11 cellular contexts compared by ENCODE assay signal in the genomic region with DNA sequence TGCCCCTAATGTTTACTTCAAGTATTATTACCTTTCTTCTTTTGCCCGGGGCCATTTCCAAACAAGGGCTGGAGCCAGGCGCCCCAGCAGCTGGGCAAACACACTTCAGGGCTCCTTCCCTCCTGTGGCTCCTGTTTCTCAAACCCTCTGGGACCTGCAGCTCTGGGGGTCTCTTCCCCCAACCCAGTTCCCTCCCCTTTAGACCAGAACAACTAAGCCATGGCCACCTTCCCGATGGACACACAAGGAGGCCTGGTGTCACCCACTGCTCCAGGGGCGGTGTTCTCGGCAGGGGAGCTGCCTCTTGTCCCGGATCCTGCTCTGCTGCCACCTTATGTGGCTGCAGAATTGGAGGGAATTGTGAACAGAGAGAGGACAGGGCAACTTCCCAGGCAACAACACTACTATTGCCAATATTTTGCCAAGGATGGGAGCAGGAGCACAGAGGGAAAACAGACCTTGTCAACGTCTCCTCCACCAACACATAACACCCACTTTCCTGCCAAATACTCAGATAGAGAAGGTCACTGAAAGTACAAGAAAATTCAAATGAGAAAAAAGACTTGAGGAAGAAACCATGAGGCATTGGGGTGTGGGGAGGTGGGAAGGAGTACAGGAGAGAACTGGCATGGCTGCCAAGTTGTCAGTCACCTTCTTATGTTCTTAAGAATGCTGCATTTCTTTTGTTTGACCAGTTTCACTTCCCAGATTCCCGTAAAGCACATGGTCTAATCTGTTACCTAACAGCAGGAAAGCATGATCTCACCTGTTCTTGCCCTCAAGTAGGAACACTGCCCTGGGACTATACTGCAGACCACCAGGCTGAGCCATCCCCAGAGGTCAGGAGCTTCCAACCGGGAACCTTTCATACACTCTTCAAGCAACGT. TPM values are rescaled to one million over a fixed set of nuclear protein-coding genes. Genes with fewer than 3 reads are reported as not detected.
"Had no signal": no experiment of that assay in that cellular context is flagged by ENCODE, and none has a peak within 500 bp of the region (broad histone marks: within the 10 kb centered on the region; RNA-seq: fewer than 3 reads in every experiment).

No MANE protein-coding gene starts in this region.

RNA-seq across cellular contexts. Expression of a gene that starts 4.8 kb away (rescaled TPM):
- total RNA-seq: activated CD8-positive, alpha-beta memory T cell treated with anti-CD3 and anti-CD28 coated beads for 36 hours; activated naive CD8-positive, alpha-beta T cell treated with anti-CD3 and anti-CD28 coated beads for 36 hours; activated T-helper 1 cell treated with anti-CD3 and anti-CD28 coated beads, Interleukin-12 subunit alpha, Interleukin-12 subunit beta, Interleukin-2, Interleukin-4 antibody, amounts not matched to agents 30 ng/mL and 10 ng/mL and 1 ng/mL, durations not matched to agents 14 hours and 24 hours and 36 hours; endothelial cell of umbilical vein; naive thymus-derived CD8-positive, alpha-beta T cell; right atrium auricular region had no signal
- polyA plus RNA-seq: endothelial cell of umbilical vein; naive thymus-derived CD8-positive, alpha-beta T cell had no signal

RNA-seq across cellular contexts. Expression of a gene that starts 42.1 kb away (rescaled TPM):
- total RNA-seq: activated CD8-positive, alpha-beta memory T cell treated with anti-CD3 and anti-CD28 coated beads for 36 hours; activated naive CD8-positive, alpha-beta T cell treated with anti-CD3 and anti-CD28 coated beads for 36 hours; activated T-helper 1 cell treated with anti-CD3 and anti-CD28 coated beads, Interleukin-12 subunit alpha, Interleukin-12 subunit beta, Interleukin-2, Interleukin-4 antibody, amounts not matched to agents 30 ng/mL and 10 ng/mL and 1 ng/mL, durations not matched to agents 14 hours and 24 hours and 36 hours; endothelial cell of umbilical vein; heart right ventricle; mammary epithelial cell; naive thymus-derived CD8-positive, alpha-beta T cell; right atrium auricular region; skeletal muscle tissue had no signal
- polyA plus RNA-seq: endothelial cell of umbilical vein; mammary epithelial cell; naive thymus-derived CD8-positive, alpha-beta T cell had no signal

RNA-seq across cellular contexts. Expression of a gene that starts 45.9 kb away (rescaled TPM):
- total RNA-seq: activated CD8-positive, alpha-beta memory T cell treated with anti-CD3 and anti-CD28 coated beads for 36 hours; activated naive CD8-positive, alpha-beta T cell treated with anti-CD3 and anti-CD28 coated beads for 36 hours; activated T-helper 1 cell treated with anti-CD3 and anti-CD28 coated beads, Interleukin-12 subunit alpha, Interleukin-12 subunit beta, Interleukin-2, Interleukin-4 antibody, amounts not matched to agents 30 ng/mL and 10 ng/mL and 1 ng/mL, durations not matched to agents 14 hours and 24 hours and 36 hours; endothelial cell of umbilical vein; gastrocnemius medialis; mammary epithelial cell; naive thymus-derived CD8-positive, alpha-beta T cell; right atrium auricular region; skeletal muscle tissue; thyroid gland had no signal
- polyA plus RNA-seq: endothelial cell of umbilical vein; heart right ventricle; mammary epithelial cell; naive thymus-derived CD8-positive, alpha-beta T cell had no signal
